7 cellular contexts compared by ENCODE assay signal in the genomic region with DNA sequence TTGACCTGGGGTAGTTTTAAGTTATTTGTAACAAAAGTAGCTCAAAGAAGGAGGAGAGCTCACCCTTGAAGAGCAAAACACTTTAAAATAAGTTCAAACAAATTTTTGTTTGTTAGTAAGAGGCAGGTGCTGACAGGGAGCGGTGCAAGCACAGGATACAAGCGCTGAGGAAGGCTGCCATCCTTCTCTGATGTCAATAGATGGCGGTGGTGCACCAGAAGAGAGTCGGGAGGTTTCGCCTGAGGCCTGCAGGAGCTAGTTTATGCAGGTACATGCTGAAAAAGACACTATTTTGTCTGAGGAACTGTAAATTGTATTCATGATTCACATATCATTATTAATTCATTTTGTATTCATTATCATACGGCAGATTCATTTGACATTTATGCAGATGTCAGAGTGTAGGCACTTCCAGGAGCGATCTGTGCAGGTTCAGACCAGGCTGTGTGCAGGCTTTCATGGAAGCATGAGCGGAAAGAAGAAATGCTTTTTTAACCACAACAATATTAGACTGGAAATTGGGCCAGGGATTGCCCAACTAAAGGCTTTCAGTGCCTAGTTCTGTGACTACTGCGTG.
DNase-seq lines count a peak whose midpoint lies in the region; ATAC-seq and TF ChIP-seq lines count a peak whose summit lies in the region.

No MANE protein-coding gene starts in this region.

- no peak overlapping the region for H3K27ac Mint-ChIP-seq in T-helper 2 cell treated with Interferon-gamma antibody and Interleukin-4, amounts not matched to agents 5 μg/mL and 100 μg/mL, for 36 hours

- peak; percentile 93 for ATAC-seq in GM21526 (IDR thresholded peaks at IDR 0.05; ENCODE audit: low FRiP score, unreplicated experiment)

- H3K4me3 ChIP-seq in GM12864 (ENCODE audit: low read depth, low read length) (no peak overlapping the region), liver (ENCODE audit: low read depth in 1 of 3, low read length in 3 of 3) (no peak overlapping the region)

- H3K9me3 Mint-ChIP-seq in T-helper 2 cell treated with Interferon-gamma antibody and Interleukin-4, amounts not matched to agents 5 μg/mL and 100 μg/mL, for 36 hours: no peaks in the 10 kb centered on the region

- peak; percentile 94 to 95 for TF ChIP-seq RAD21 in liver (IDR thresholded peaks at IDR 0.05)

- no peaks in the 10 kb centered on the region for H3K4me1 Mint-ChIP-seq in T-helper 2 cell treated with Interferon-gamma antibody and Interleukin-4, amounts not matched to agents 5 μg/mL and 100 μg/mL, for 36 hours (ENCODE audit: low read depth)

- WGBS in liver: 38% methylated on average over 9 of the region's 9 CpGs

- H3K4me1 ChIP-seq in liver (ENCODE audit: control insufficient read depth in 4 of 4, insufficient read depth in 4 of 4, low read length in 3 of 4): no peaks in the 10 kb centered on the region

- H3K27ac ChIP-seq in caudate nucleus (ENCODE audit: low read depth, low read length) (no peak overlapping the region), liver (ENCODE audit: low read depth in 1 of 2, low read length in 2 of 2) (no peak overlapping the region)

- H3K27me3 Mint-ChIP-seq in T-helper 2 cell treated with Interferon-gamma antibody and Interleukin-4, amounts not matched to agents 5 μg/mL and 100 μg/mL, for 36 hours (ENCODE audit: low read depth): no peaks in the 10 kb centered on the region

- no peak overlapping the region for H3K9ac ChIP-seq in liver (ENCODE audit: low read depth in 1 of 2, low read length in 2 of 2)

- H3K27me3 ChIP-seq in liver (ENCODE audit: control insufficient read depth in 4 of 4, insufficient read depth in 4 of 4, low read length in 3 of 4): no peaks in the 10 kb centered on the region

- peak; percentile 79 for TF ChIP-seq CTCF in GM12864 (IDR thresholded peaks at IDR 0.05; ENCODE audit: low read depth, low read length, missing control alignments)
- TF ChIP-seq CTCF in liver (IDR thresholded peaks at IDR 0.05; ENCODE audit: low read depth, low read length, missing input control): peak; percentile 84

- no peaks in the 10 kb centered on the region for H3K36me3 ChIP-seq in liver (ENCODE audit: control insufficient read depth in 4 of 4, insufficient read depth in 3 of 4, low read depth in 1 of 4, low read length in 3 of 4)

- no peaks in the 10 kb centered on the region for H3K9me3 ChIP-seq in liver (ENCODE audit: control insufficient read depth in 4 of 4, low read length in 3 of 4)

- H3K36me3 Mint-ChIP-seq in T-helper 2 cell treated with Interferon-gamma antibody and Interleukin-4, amounts not matched to agents 5 μg/mL and 100 μg/mL, for 36 hours (ENCODE audit: low read depth): no peaks in the 10 kb centered on the region

- H3K4me3 Mint-ChIP-seq in T-helper 2 cell treated with Interferon-gamma antibody and Interleukin-4, amounts not matched to agents 5 μg/mL and 100 μg/mL, for 36 hours: no peak overlapping the region

- peak; percentile 4 for DNase-seq in GM12864 (ENCODE audit: low read depth)
- peak; percentile 45 for DNase-seq in HPDE6-E6E7 (ENCODE audit: extremely low spot score)
- DNase-seq in NOMO-1 treated with dmso at 0.1 percent for 144 hours (lab: John Stamatoyannopoulos, UW; ENCODE audit: unreplicated experiment): peak; percentile 16
- peak in 54 of 61 donors; percentile 3 to 89 (median 42) for DNase-seq in caudate nucleus (lab: John Stamatoyannopoulos, UW)
- no peak for DNase-seq in T-helper 2 cell treated with Interferon-gamma antibody and Interleukin-4, amounts not matched to agents 5 μg/mL and 100 μg/mL, for 36 hours (ENCODE audit: low spot score)

TF ChIP-seq in liver, 16 proteins besides CTCF, POLR2A, EP300 and RAD21:
- TF ChIP-seq RXRA (IDR thresholded peaks at IDR 0.05) (no peak), YY1 (IDR thresholded peaks at IDR 0.05) (no peak), NR2F2 (IDR thresholded peaks at IDR 0.05) (no peak), EGR1 (IDR thresholded peaks at IDR 0.05; ENCODE audit: low read depth in 2 of 2) (no peak), SP1 (IDR thresholded peaks at IDR 0.05) (no peak), FOXA2 (IDR thresholded peaks at IDR 0.05) (no peak)
- TF ChIP-seq, protein P1, sequence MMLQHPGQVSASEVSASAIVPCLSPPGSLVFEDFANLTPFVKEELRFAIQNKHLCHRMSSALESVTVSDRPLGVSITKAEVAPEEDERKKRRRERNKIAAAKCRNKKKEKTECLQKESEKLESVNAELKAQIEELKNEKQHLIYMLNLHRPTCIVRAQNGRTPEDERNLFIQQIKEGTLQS (IDR thresholded peaks at IDR 0.05): no peak
- TF ChIP-seq, protein P2, sequence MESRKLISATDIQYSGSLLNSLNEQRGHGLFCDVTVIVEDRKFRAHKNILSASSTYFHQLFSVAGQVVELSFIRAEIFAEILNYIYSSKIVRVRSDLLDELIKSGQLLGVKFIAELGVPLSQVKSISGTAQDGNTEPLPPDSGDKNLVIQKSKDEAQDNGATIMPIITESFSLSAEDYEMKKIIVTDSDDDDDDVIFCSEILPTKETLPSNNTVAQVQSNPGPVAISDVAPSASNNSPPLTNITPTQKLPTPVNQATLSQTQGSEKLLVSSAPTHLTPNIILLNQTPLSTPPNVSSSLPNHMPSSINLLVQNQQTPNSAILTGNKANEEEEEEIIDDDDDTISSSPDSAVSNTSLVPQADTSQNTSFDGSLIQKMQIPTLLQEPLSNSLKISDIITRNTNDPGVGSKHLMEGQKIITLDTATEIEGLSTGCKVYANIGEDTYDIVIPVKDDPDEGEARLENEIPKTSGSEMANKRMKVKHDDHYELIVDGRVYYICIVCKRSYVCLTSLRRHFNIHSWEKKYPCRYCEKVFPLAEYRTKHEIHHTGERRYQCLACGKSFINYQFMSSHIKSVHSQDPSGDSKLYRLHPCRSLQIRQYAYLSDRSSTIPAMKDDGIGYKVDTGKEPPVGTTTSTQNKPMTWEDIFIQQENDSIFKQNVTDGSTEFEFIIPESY (IDR thresholded peaks at IDR 0.05): no peak
TF ChIP-seq in liver: peak in this region for 0.
